Comparison of ENCODE assay signal across 8 cellular contexts in the genomic region with DNA sequence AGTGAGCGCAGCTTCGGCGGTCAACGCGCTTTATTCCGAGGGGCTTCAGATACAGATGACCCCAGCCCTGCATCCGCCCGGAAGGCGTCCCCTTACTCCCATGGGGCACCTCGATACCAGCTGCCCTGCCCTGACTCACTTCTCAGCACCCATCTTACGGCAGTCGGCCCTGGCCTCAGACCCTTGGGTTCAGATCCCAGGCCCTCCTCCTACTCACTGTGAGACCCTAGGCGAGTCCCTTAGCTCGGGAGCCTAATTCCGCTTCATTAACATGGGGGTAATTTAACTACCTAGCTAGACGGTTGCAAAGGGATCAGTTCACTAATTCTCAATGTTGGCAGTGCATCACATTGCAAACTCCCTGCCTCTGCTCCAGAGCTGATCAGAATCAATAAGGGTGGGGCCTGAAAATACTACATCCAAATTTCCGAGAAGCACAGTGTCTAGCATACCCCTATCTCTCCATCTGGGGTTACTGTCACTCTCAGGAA. TPM values are rescaled to one million over a fixed set of nuclear protein-coding genes. Genes with fewer than 3 reads are reported as not detected.
DNase-seq lines count a peak whose midpoint lies in the region; TF ChIP-seq lines count a peak whose summit lies in the region.

No MANE protein-coding gene starts in this region.

- H3K27me3 Mint-ChIP-seq in CD4-positive, alpha-beta memory T cell: no peaks in the 10 kb centered on the region

- peaks cover 6 to 38% of the 10 kb centered on the region in 2 donors for H3K36me3 Mint-ChIP-seq in CD4-positive, alpha-beta memory T cell

- H3K27ac Mint-ChIP-seq in CD4-positive, alpha-beta memory T cell: peak overlapping the region; percentile 94 to 100 (median 96)

- no peaks in the 10 kb centered on the region for H3K9me2 ChIP-seq in OCI-LY1 (ENCODE audit: low read depth, low read length)

- peak overlapping the region; percentile 86 to 90 for H3K4me3 ChIP-seq in CD4-positive, alpha-beta memory T cell (ENCODE audit: low read length in 2 of 2)
- H3K4me3 ChIP-seq in OCI-LY1 (ENCODE audit: low read depth, low read length, poor library complexity, severe bottlenecking) (peak overlapping the region; percentile 90), coronary artery (peak overlapping the region; percentile 99), mucosa of stomach (ENCODE audit: low read length) (peak overlapping the region; percentile 92)

- H3K4me2 ChIP-seq in OCI-LY1 (ENCODE audit: low read length): peak overlapping the region; percentile 94

- intact Hi-C loops in CD4-positive, alpha-beta memory T cell (cut with micrococcal nuclease): loop anchor here (1.0 to 2.0 kb wide), 2 partner anchors 21 to 28 kb away; no protein-coding TSS in a partner anchor

- H3K4me1 Mint-ChIP-seq in CD4-positive, alpha-beta memory T cell: peaks cover 46 to 78% (median 66%) of the 10 kb centered on the region in 4 donors

- DNase-seq in CD4-positive, alpha-beta memory T cell: peak in 2 of 5 donors; percentile 12 to 53
- DNase-seq in coronary artery (ENCODE audit: low spot score) (no peak), NCI-H2227 treated with DMSO at 0.1 percent for 48 hours (lab: John Stamatoyannopoulos, UW) (no peak), mesenteric fat pad (ENCODE audit: low spot score) (no peak), HuH-7 (ENCODE audit: low spot score) (no peak), NCI-H128 (lab: John Stamatoyannopoulos, UW; ENCODE audit: unreplicated experiment) (no peak)

- H3K9ac ChIP-seq in OCI-LY1 (ENCODE audit: low read length): peak overlapping the region; percentile 91
- peak overlapping the region; percentile 87 for H3K9ac ChIP-seq in mucosa of stomach (ENCODE audit: low read length)

- no peaks in the 10 kb centered on the region for H3K27me3 ChIP-seq in CD4-positive, alpha-beta memory T cell (ENCODE audit: insufficient read depth, low read length)
- H3K27me3 ChIP-seq in OCI-LY1 (ENCODE audit: insufficient read depth, low read length) (no peaks in the 10 kb centered on the region), mucosa of stomach (ENCODE audit: control insufficient read depth, insufficient read depth, low read length) (no peaks in the 10 kb centered on the region)

- peaks cover 21% of the 10 kb centered on the region for H3K79me2 ChIP-seq in OCI-LY1 (ENCODE audit: insufficient read depth, low read length)

- POLR2A ChIA-PET in CD4-positive, alpha-beta memory T cell (lab: Charles Lee; ENCODE audit: partially characterized antibody): interaction anchor here (0.7 to 9.9 kb wide), 24 partner anchors 10 to 396 kb away, joined by 3 to 193 read pairs (median 8); partner anchors contain the start of genes ERAL1, FAM222B, NEK8 and NUFIP2

- peaks cover 67% of the 10 kb centered on the region for H3K4me1 ChIP-seq in CD4-positive, alpha-beta memory T cell (ENCODE audit: insufficient read depth, low read length)
- H3K4me1 ChIP-seq in OCI-LY1 (ENCODE audit: insufficient read depth, low read length, severe bottlenecking): peaks cover 59% of the 10 kb centered on the region
- H3K4me1 ChIP-seq in mucosa of stomach (ENCODE audit: control insufficient read depth, insufficient read depth, low read length): peaks cover 39% of the 10 kb centered on the region

- H4K20me1 ChIP-seq in OCI-LY1 (ENCODE audit: insufficient read depth, low read length): no peaks in the 10 kb centered on the region

- CTCF ChIA-PET in CD4-positive, alpha-beta memory T cell (lab: Charles Lee; ENCODE audit: partially characterized antibody): interaction anchor here (0.8 to 5.6 kb wide), 13 partner anchors 12 to 219 kb away, joined by 3 to 55 read pairs (median 5); partner anchors contain the start of genes FAM222B and TLCD1

- H3K9me3 Mint-ChIP-seq in CD4-positive, alpha-beta memory T cell: no peaks in the 10 kb centered on the region

- H3K9me3 ChIP-seq in CD4-positive, alpha-beta memory T cell (ENCODE audit: control insufficient read depth in 1 of 2, low read length in 2 of 2): no peaks in the 10 kb centered on the region
- H3K9me3 ChIP-seq in OCI-LY1 (ENCODE audit: low read length) (no peaks in the 10 kb centered on the region), mucosa of stomach (ENCODE audit: control insufficient read depth, low read length) (no peaks in the 10 kb centered on the region)

- peak overlapping the region; percentile 90 to 98 (median 96) for H3K4me3 Mint-ChIP-seq in CD4-positive, alpha-beta memory T cell

- H3K36me3 ChIP-seq in CD4-positive, alpha-beta memory T cell (ENCODE audit: insufficient read depth, low read length): no peaks in the 10 kb centered on the region
- H3K36me3 ChIP-seq in OCI-LY1 (ENCODE audit: insufficient read depth, low read length): peaks cover 8% of the 10 kb centered on the region
- no peaks in the 10 kb centered on the region for H3K36me3 ChIP-seq in mucosa of stomach (ENCODE audit: control insufficient read depth, insufficient read depth, low read length)

- no peak overlapping the region for H2AFZ ChIP-seq in OCI-LY1 (ENCODE audit: low read length)

- TF ChIP-seq CTCF in OCI-LY1 (IDR thresholded peaks at IDR 0.05; ENCODE audit: low read length) (no peak), coronary artery (IDR thresholded peaks at IDR 0.05) (no peak)

- peak overlapping the region; percentile 88 for H3K27ac ChIP-seq in CD4-positive, alpha-beta memory T cell (ENCODE audit: low read depth, low read length)
- H3K27ac ChIP-seq in OCI-LY1 (ENCODE audit: low read depth, low read length, poor library complexity, severe bottlenecking) (peak overlapping the region; percentile 73), coronary artery (peak overlapping the region; percentile 76 to 99)

- H3F3A ChIP-seq in OCI-LY1 (ENCODE audit: insufficient read depth, low read length): no peaks in the 10 kb centered on the region

RNA-seq across cellular contexts. Expression of gene FLOT2, which starts 0.3 kb away (rescaled TPM):
- 100 to 1,000 TPM; 216 to 224 TPM for total RNA-seq in CD4-positive, alpha-beta memory T cell
- 100 to 1,000 TPM; 284 to 288 TPM for polyA plus RNA-seq in CD4-positive, alpha-beta memory T cell
- total RNA-seq in mesenteric fat pad: 126 TPM

RNA-seq across cellular contexts. Expression of gene DHRS13, which starts 5.1 kb away (rescaled TPM):
- total RNA-seq in CD4-positive, alpha-beta memory T cell: 10 to 100 TPM; 44.6 to 49.6 TPM
- 10 to 100 TPM; 15.1 to 19.6 TPM for polyA plus RNA-seq in CD4-positive, alpha-beta memory T cell
- 5.5 TPM for total RNA-seq in mesenteric fat pad

RNA-seq across cellular contexts. Expression of gene ERAL1, which starts 43.0 kb away (rescaled TPM):
- total RNA-seq in CD4-positive, alpha-beta memory T cell: 10 to 100 TPM; 23.5 to 24.3 TPM
- 10 to 100 TPM; 41.1 to 41.7 TPM for polyA plus RNA-seq in CD4-positive, alpha-beta memory T cell
- total RNA-seq in mesenteric fat pad: 26.3 TPM

RNA-seq across cellular contexts. Expression of gene PHF12, which starts 53.5 kb away (rescaled TPM):
- total RNA-seq in CD4-positive, alpha-beta memory T cell: 100 to 1,000 TPM; 125 to 135 TPM
- polyA plus RNA-seq in CD4-positive, alpha-beta memory T cell: 10 to 100 TPM in 1 of 2 donors, 1 to 10 TPM in 1; 5.0 to 12.7 TPM
- 29.3 TPM for total RNA-seq in mesenteric fat pad

RNA-seq across cellular contexts. Expression of gene FAM222B, which starts 55.2 kb away (rescaled TPM):
- total RNA-seq in CD4-positive, alpha-beta memory T cell: 10 to 100 TPM; 19.0 to 23.0 TPM
- polyA plus RNA-seq in CD4-positive, alpha-beta memory T cell: 10 to 100 TPM in 1 of 2 donors, 1 to 10 TPM in 1; 7.9 to 23.2 TPM
- total RNA-seq in mesenteric fat pad: 32.0 TPM
